In genomic region chr2:206765242-206766056, GRCh38 we compare ENCODE assay signal across 8 cellular contexts. TPM values are rescaled to one million over a fixed set of nuclear protein-coding genes. Genes with fewer than 3 reads are reported as not detected.
DNase-seq lines count a peak whose midpoint lies in the region; ATAC-seq, FAIRE-seq and TF ChIP-seq lines count a peak whose summit lies in the region.

FASTKD2 (plus strand) TSS chr2:206765606; CDS start chr2:206766694, 1,088 bp downstream.
MDH1B (minus strand) TSS chr2:206765328; CDS start chr2:206765271, 57 bp downstream.

- H3K4me2 ChIP-seq in mammary epithelial cell (ENCODE audit: insufficient read depth, low read depth, low read length), result peak within 1 kb of the TSS; percentile 85

- dilution Hi-C loops in mammary epithelial cell (cut with HindIII; ENCODE audit: low sequenced_read_pairs), result no loop called here

- in situ Hi-C loops in mammary epithelial cell (cut with MboI; ENCODE audit: low sequenced_read_pairs in 2 of 2), result no loop called here

- peak within 1 kb of the TSS; percentile 99 for H3K4me3 ChIP-seq in ACC112 (ENCODE audit: low read depth, low read length)
- peak within 1 kb of the TSS; percentile 87 for H3K4me3 ChIP-seq in WERI-Rb-1 (ENCODE audit: low read depth, low read length)
- H3K4me3 ChIP-seq in mammary epithelial cell (replicated peaks in 1 of 3; ENCODE audit: insufficient read depth in 1 of 3, low read depth in 2 of 3, low read length in 3 of 3), result peak within 1 kb of the TSS; percentile 76 to 82 (median 79)
- H3K4me3 ChIP-seq in small intestine (ENCODE audit: low read depth in 1 of 2, low read length in 2 of 2), result peak within 1 kb of the TSS; percentile 38 to 74

- intact Hi-C loops in mammary epithelial cell (cut with micrococcal nuclease), result loop anchor here (5.0 kb wide), 2 partner anchors 73 to 373 kb away; no protein-coding TSS in a partner anchor

- DNase-seq in NCI-H2196 (lab: John Stamatoyannopoulos, UW; ENCODE audit: unreplicated experiment) (peak; percentile 85), WERI-Rb-1 (peak; percentile 78), mammary epithelial cell (peak; percentile 96), iPS-NIHi7 (ENCODE audit: extremely low spot score) (peak; percentile 93), small intestine (peak; percentile 94)

- CTCF ChIA-PET in mammary epithelial cell (lab: Charles Lee; ENCODE audit: low non-redundant PET), result interaction anchor here (0.6 to 0.7 kb wide), 2 partner anchors 293 to 443 kb away, joined by 3 read pairs; no protein-coding TSS in a partner anchor

- BruUV-seq in mammary epithelial cell (replicated peaks; lab: Mats Ljungman, UMichigan), result TSS peak; percentile 63

- H3K27ac ChIP-seq in ACC112 (ENCODE audit: low read depth, low read length) (peak within 1 kb of the TSS; percentile 89), WERI-Rb-1 (peak within 1 kb of the TSS; percentile 94), mammary epithelial cell (ENCODE audit: insufficient read depth, low read depth, low read length) (peak within 1 kb of the TSS; percentile 98), small intestine (ENCODE audit: low read depth in 1 of 2, low read length in 1 of 2) (peak within 1 kb of the TSS; percentile 77 to 88)

- H3K27me3 ChIP-seq in ACC112 (ENCODE audit: insufficient read depth, low read length) (peaks cover 19% of the 10 kb centered on the region), WERI-Rb-1 (ENCODE audit: insufficient read depth, low read depth, severe bottlenecking) (no peaks in the 10 kb centered on the region), mammary epithelial cell (ENCODE audit: insufficient read depth, low read length) (no peaks in the 10 kb centered on the region), small intestine (ENCODE audit: control insufficient read depth in 2 of 2, insufficient read depth in 2 of 2, low read length in 2 of 2) (no peaks in the 10 kb centered on the region)

- H3K36me3 ChIP-seq in ACC112 (ENCODE audit: insufficient read depth, low read length) (peaks cover 12% of the 10 kb centered on the region), WERI-Rb-1 (peaks cover 19% of the 10 kb centered on the region), mammary epithelial cell (ENCODE audit: insufficient read depth, low read length) (peaks cover 9% of the 10 kb centered on the region), small intestine (ENCODE audit: control insufficient read depth in 2 of 2, insufficient read depth in 2 of 2, low read length in 2 of 2) (peaks cover 0 to 2% of the 10 kb centered on the region in 2 donors)

- 2% methylated on average over 19 of the region's 46 CpGs for WGBS in mammary epithelial cell (ENCODE audit: low coverage, missing lambda C conversion rate)
- 0 to 1% (median 0%) methylated on average over 46 of the region's 46 CpGs for WGBS in small intestine, 3 donors

- H3K9me3 ChIP-seq in WERI-Rb-1 (ENCODE audit: severe bottlenecking), result no peaks in the 10 kb centered on the region
- no peaks in the 10 kb centered on the region for H3K9me3 ChIP-seq in mammary epithelial cell (replicated peaks; ENCODE audit: insufficient read depth, low read length)
- no peaks in the 10 kb centered on the region for H3K9me3 ChIP-seq in small intestine (ENCODE audit: control insufficient read depth, low read depth)

- H3K4me1 ChIP-seq in ACC112 (ENCODE audit: control insufficient read depth, insufficient read depth, low read length, unreplicated experiment) (peaks cover 15% of the 10 kb centered on the region), mammary epithelial cell (ENCODE audit: insufficient read depth, low read length) (peaks cover 12% of the 10 kb centered on the region), small intestine (ENCODE audit: control insufficient read depth in 2 of 2, insufficient read depth in 1 of 2, low read depth in 1 of 2, low read length in 1 of 2) (peaks cover 3 to 4% of the 10 kb centered on the region in 2 donors)

- peak within 1 kb of the TSS; percentile 99 for H2AFZ ChIP-seq in ACC112 (ENCODE audit: low read length, unreplicated experiment)
- H2AFZ ChIP-seq in mammary epithelial cell (ENCODE audit: low read depth, low read length), result peak within 1 kb of the TSS; percentile 98

- no peak for FAIRE-seq in small intestine (lab: Jason Lieb, UNC)

- H3K79me2 ChIP-seq in ACC112 (ENCODE audit: control insufficient read depth, insufficient read depth, low read length, unreplicated experiment) (peaks cover 28% of the 10 kb centered on the region), mammary epithelial cell (ENCODE audit: insufficient read depth, low read length) (peaks cover 43% of the 10 kb centered on the region)

- H4K20me1 ChIP-seq in mammary epithelial cell (ENCODE audit: insufficient read depth, low read length), result no peaks in the 10 kb centered on the region

- ATAC-seq in GM18868 (IDR thresholded peaks at IDR 0.05; ENCODE audit: unreplicated experiment) (peak; percentile 95), HG03108 (IDR thresholded peaks at IDR 0.05; ENCODE audit: unreplicated experiment) (peak; percentile 94)

- peak within 1 kb of the TSS; percentile 99 for H3K9ac ChIP-seq in mammary epithelial cell (ENCODE audit: insufficient read depth, low read length)

- TF ChIP-seq CTCF in WERI-Rb-1 (IDR thresholded peaks at IDR 0.05; ENCODE audit: low read depth, low read length), result no peak
- no peak for TF ChIP-seq CTCF in mammary epithelial cell (conservative IDR thresholded peaks at IDR 0.05 in 1 of 2, IDR thresholded peaks at IDR 0.05 in 1 of 2; ENCODE audit: extremely low read depth in 1 of 2, insufficient read depth in 1 of 2, low read depth in 1 of 2, low read length in 2 of 2)

RNA-seq across cellular contexts. Expression of gene FASTKD2, which starts in this region (rescaled TPM):
- 10 to 100 TPM; 32.6 to 45.0 TPM for total RNA-seq in mammary epithelial cell
- polyA plus RNA-seq in mammary epithelial cell (40.5 TPM), small intestine (10 to 100 TPM in 1 of 3 donors, 1 to 10 TPM in 2; 6.5 to 20.1 (median 6.8) TPM)
- polyA minus RNA-seq in mammary epithelial cell, result 62.5 TPM

RNA-seq across cellular contexts. Expression of gene MDH1B, which starts in this region (rescaled TPM):
- total RNA-seq in mammary epithelial cell, result 1 to 10 TPM in 1 of 2 donors, under 1 TPM in 1; 0.54 to 1.8 TPM
- polyA plus RNA-seq in mammary epithelial cell (0.66 TPM), small intestine (under 1 TPM in 1 of 3 donors, not detected in 2; 0.31 TPM)
- polyA minus RNA-seq in mammary epithelial cell, result not detected

Comparison
In these comparisons a context has a peak if more than half of its experiments do, and no peak if none do; other contexts are left out.
1. Peak in every context shown above with its lines: DNase-seq, ATAC-seq, H3K4me3 ChIP-seq and H3K27ac ChIP-seq.